In the genomic region with DNA sequence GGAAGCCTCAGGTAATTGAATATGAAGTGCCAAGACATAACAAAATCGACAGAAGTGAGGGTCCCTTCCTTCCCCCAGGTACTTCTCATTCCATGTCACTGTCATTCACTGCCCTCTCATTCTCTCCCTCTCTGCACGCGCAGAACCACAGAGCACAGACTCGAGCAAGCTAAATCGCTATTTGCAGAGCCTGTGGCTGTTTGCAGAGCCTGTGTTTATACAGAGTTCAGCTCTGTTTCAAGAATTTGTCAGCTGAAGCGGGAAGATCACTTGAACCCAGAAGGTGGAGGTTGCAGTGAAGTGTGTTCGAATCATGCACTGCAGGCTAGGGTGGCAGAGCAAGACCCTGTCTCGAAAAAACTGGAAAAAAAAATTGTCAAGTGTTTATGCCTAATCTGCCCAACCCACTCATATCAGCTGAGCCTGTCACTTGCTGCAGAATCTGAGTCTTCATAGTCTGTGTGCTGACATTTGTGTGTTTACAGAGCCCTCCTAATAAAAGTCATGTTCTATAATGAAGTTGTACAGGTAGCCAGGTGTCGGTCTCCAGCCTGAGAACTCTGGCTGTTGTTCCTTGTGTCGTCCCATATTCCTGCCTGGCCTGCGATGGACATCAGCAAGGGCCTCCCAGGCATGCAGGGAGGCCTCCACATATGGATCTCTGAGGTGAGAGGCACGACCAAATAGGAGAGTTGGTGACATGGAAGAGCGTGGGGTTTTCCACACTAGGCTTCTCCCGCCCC, we compare ENCODE assay signal across 8 cellular contexts. TPM values are rescaled to one million over a fixed set of nuclear protein-coding genes. Genes with fewer than 3 reads are reported as not detected.
DNase-seq lines count a peak whose midpoint lies in the region; ATAC-seq, FAIRE-seq and TF ChIP-seq lines count a peak whose summit lies in the region.

No MANE protein-coding gene starts in this region.

- no peak for TF ChIP-seq POLR2A in NB4 (IDR thresholded peaks at IDR 0.05; ENCODE audit: extremely low read depth, insufficient read length)
- TF ChIP-seq POLR2A in H1 (IDR thresholded peaks at IDR 0.05; ENCODE audit: control extremely low read depth in 1 of 2, low read depth in 2 of 2, low read length in 2 of 2) = no peak
- no peak for TF ChIP-seq POLR2A in H54 (IDR thresholded peaks at IDR 0.05; ENCODE audit: low read depth, low read length)

- TF ChIP-seq EP300 in H1 (IDR thresholded peaks at IDR 0.05; ENCODE audit: borderline replicate concordance in 1 of 2, low read depth in 2 of 2, low read length in 2 of 2) = no peak

- H3K27ac ChIP-seq in CD4-positive, CD25-positive, alpha-beta regulatory T cell (ENCODE audit: insufficient read depth, low read length, poor library complexity, severe bottlenecking) = peak overlapping the region; percentile 80
- H3K27ac ChIP-seq in H1 (ENCODE audit: low read depth, low read length) (no peak overlapping the region), neural progenitor cell (no peak overlapping the region)

- H3K27me3 ChIP-seq in CD4-positive, CD25-positive, alpha-beta regulatory T cell (ENCODE audit: control insufficient read depth, insufficient read depth, low read length) = no peaks in the 10 kb centered on the region
- H3K27me3 ChIP-seq in H1 (replicated peaks in 1 of 4; ENCODE audit: control insufficient read depth in 3 of 4, extremely low read depth in 1 of 4, insufficient read depth in 3 of 4, low read length in 3 of 4) (peaks cover 0 to 13% (median 4%) of the 10 kb centered on the region in 4 experiments; a peak in 4 of 7 replicates), neural progenitor cell (peaks cover 7% of the 10 kb centered on the region)

- H2BK5ac ChIP-seq in H1 (ENCODE audit: low read depth, low read length) = 0 out of 2 replicates have a peak overlapping the region, but pooled peaks have one; percentile 26

- peak overlapping the region; percentile 81 for H3K4me3 ChIP-seq in CD4-positive, CD25-positive, alpha-beta regulatory T cell (ENCODE audit: low read depth, low read length)
- H3K4me3 ChIP-seq in NB4 (ENCODE audit: low read depth, low read length) = peak overlapping the region; percentile 72
- H3K4me3 ChIP-seq in H1 (ENCODE audit: extremely low read depth in 1 of 4, insufficient read depth in 2 of 4, low read depth in 3 of 4, low read length in 4 of 4) = peak overlapping the region in 1 of 4 experiments; percentile 73; a peak in 1 of 8 replicates
- no peak overlapping the region for H3K4me3 ChIP-seq in neural progenitor cell

- no peaks in the 10 kb centered on the region for H3F3A ChIP-seq in neural progenitor cell (ENCODE audit: low read depth)

- WGBS in H1 (ENCODE audit: extremely low coverage in 1 of 2, insufficient coverage in 1 of 2, insufficient read length in 1 of 2, insufficient replicate concordance in 2 of 2, low coverage in 1 of 2, low lambda C conversion rate in 2 of 2, missing lambda C conversion rate in 1 of 2), 2 experiments = 77% methylated on average over 14 of the region's 14 CpGs; no CpG with 5 or more reads in 1 of the 2 experiments

- H3K23me2 ChIP-seq in H1 (ENCODE audit: low read depth, low read length) = peaks cover 7% of the 10 kb centered on the region

- no peak for TF ChIP-seq RAD21 in H1 (IDR thresholded peaks at IDR 0.05 in 1 of 2, conservative IDR thresholded peaks at IDR 0.05 in 1 of 2; ENCODE audit: low read depth in 2 of 2, low read length in 2 of 2)

- POLR2A ChIA-PET in H1 (lab: Charles Lee; ENCODE audit: partially characterized antibody) = no interaction called here

- no peak overlapping the region for H2BK120ac ChIP-seq in H1 (replicated peaks; ENCODE audit: low read depth, low read length)

- no peak overlapping the region for H2BK20ac ChIP-seq in H1 (ENCODE audit: low read length)

- no peak overlapping the region for H4K91ac ChIP-seq in H1 (replicated peaks; ENCODE audit: insufficient read length, low read length)

- H2BK12ac ChIP-seq in H1 (ENCODE audit: low read depth, low read length) = no peak overlapping the region

- H3K9me3 Mint-ChIP-seq in CD4-positive, CD25-positive, alpha-beta regulatory T cell = no peaks in the 10 kb centered on the region
- no peaks in the 10 kb centered on the region for H3K9me3 Mint-ChIP-seq in neural progenitor cell

- H3K4me2 ChIP-seq in H1 (ENCODE audit: insufficient read depth in 1 of 2, low read depth in 2 of 2, low read length in 2 of 2) (peak overlapping the region; percentile 64 to 81; a peak in 3 of 4 replicates), neural progenitor cell (no peak overlapping the region)

- peaks cover 50% of the 10 kb centered on the region for H3K4me1 ChIP-seq in CD4-positive, CD25-positive, alpha-beta regulatory T cell (ENCODE audit: control insufficient read depth, insufficient read depth, low read length, poor library complexity, severe bottlenecking)
- H3K4me1 ChIP-seq in H1 (replicated peaks in 1 of 4; ENCODE audit: control insufficient read depth in 3 of 4, insufficient read depth in 4 of 4, low read length in 3 of 4) = peaks cover 0 to 16% (median 8%) of the 10 kb centered on the region in 4 experiments; a peak in 6 of 7 replicates
- no peaks in the 10 kb centered on the region for H3K4me1 ChIP-seq in neural progenitor cell

- no peak overlapping the region for H3K9ac ChIP-seq in H1 (replicated peaks in 1 of 4; ENCODE audit: extremely low read depth in 1 of 4, low read depth in 3 of 4, low read length in 3 of 4)
- no peak overlapping the region for H3K9ac ChIP-seq in neural progenitor cell

- peaks cover 8 to 53% (median 33%) of the 10 kb centered on the region in 4 donors for H3K4me1 Mint-ChIP-seq in CD4-positive, CD25-positive, alpha-beta regulatory T cell
- H3K4me1 Mint-ChIP-seq in neural progenitor cell = peaks cover 17% of the 10 kb centered on the region

- no peaks in the 10 kb centered on the region for H3K79me1 ChIP-seq in H1 (ENCODE audit: low read depth, low read length)

- no peak overlapping the region for H4K5ac ChIP-seq in H1 (ENCODE audit: insufficient read length, low read depth, low read length)

- H3K9me3 ChIP-seq in CD4-positive, CD25-positive, alpha-beta regulatory T cell (ENCODE audit: control insufficient read depth in 2 of 2, low read length in 2 of 2) = no peaks in the 10 kb centered on the region
- H3K9me3 ChIP-seq in H1 (ENCODE audit: insufficient read depth in 2 of 2, low read depth in 1 of 2, low read length in 1 of 2) = no peaks in the 10 kb centered on the region
- H3K9me3 ChIP-seq in neural progenitor cell (ENCODE audit: low read depth) = no peaks in the 10 kb centered on the region

- no peak overlapping the region for H4K8ac ChIP-seq in H1 (ENCODE audit: extremely low read depth, insufficient read depth, low read length)

- no peak overlapping the region for H3K4ac ChIP-seq in H1 (replicated peaks; ENCODE audit: insufficient read length, low read depth, low read length)

- no peaks in the 10 kb centered on the region for H3K27me3 Mint-ChIP-seq in CD4-positive, CD25-positive, alpha-beta regulatory T cell
- peaks cover 16% of the 10 kb centered on the region for H3K27me3 Mint-ChIP-seq in neural progenitor cell (ENCODE audit: insufficient read depth, low read depth)

- TF ChIP-seq CTCF in NB4 (IDR thresholded peaks at IDR 0.05; ENCODE audit: low read depth, low read length) (no peak), H1 (IDR thresholded peaks at IDR 0.05; ENCODE audit: control extremely low read depth in 1 of 3, insufficient read depth in 1 of 3, low read depth in 1 of 3, low read length in 3 of 3) (no peak), neural progenitor cell (IDR thresholded peaks at IDR 0.05) (no peak)

- H3K36me3 Mint-ChIP-seq in CD4-positive, CD25-positive, alpha-beta regulatory T cell = peaks cover 9% of the 10 kb centered on the region
- no peaks in the 10 kb centered on the region for H3K36me3 Mint-ChIP-seq in neural progenitor cell

- DNase-seq in CD4-positive, CD25-positive, alpha-beta regulatory T cell = no peak
- DNase-seq in NB4 (ENCODE audit: low read depth) (no peak), H1 (ENCODE audit: low read depth in 1 of 2, low spot score in 2 of 2) (no peak), neural progenitor cell (ENCODE audit: low spot score) (no peak), H54 (ENCODE audit: insufficient read length, low spot score) (no peak), putamen (ENCODE audit: low spot score) (no peak), DMS53 (lab: John Stamatoyannopoulos, UW) (no peak)

- no peak overlapping the region for H2AK5ac ChIP-seq in H1 (ENCODE audit: low read depth, low read length)

- no peak overlapping the region for H3K23ac ChIP-seq in H1 (ENCODE audit: insufficient read length)

- H3K56ac ChIP-seq in H1 (replicated peaks; ENCODE audit: insufficient read length, low read depth, low read length) = no peak overlapping the region

- H3K4me3 Mint-ChIP-seq in CD4-positive, CD25-positive, alpha-beta regulatory T cell = peak overlapping the region; percentile 86 to 96 (median 95)
- peak overlapping the region; percentile 28 for H3K4me3 Mint-ChIP-seq in neural progenitor cell

- CTCF ChIA-PET in H1 (lab: Charles Lee; ENCODE audit: partially characterized antibody) = interaction anchor here (1.0 to 2.1 kb wide), 6 partner anchors 10 to 83 kb away, joined by 3 to 10 read pairs (median 4); no protein-coding TSS in a partner anchor

- H4K20me1 ChIP-seq in H1 (replicated peaks in 1 of 2; ENCODE audit: control insufficient read depth in 1 of 2, insufficient read depth in 2 of 2, low read length in 2 of 2) (no peaks in the 10 kb centered on the region), neural progenitor cell (ENCODE audit: low read depth) (no peaks in the 10 kb centered on the region)

- H3K79me2 ChIP-seq in H1 (ENCODE audit: control insufficient read depth in 1 of 2, insufficient read depth in 2 of 2, low read length in 2 of 2) = no peaks in the 10 kb centered on the region
- H3K79me2 ChIP-seq in neural progenitor cell (ENCODE audit: low read depth) = no peaks in the 10 kb centered on the region

- no peak overlapping the region for H3K14ac ChIP-seq in H1 (ENCODE audit: insufficient read length)

- peaks cover 2% of the 10 kb centered on the region for H3K36me3 ChIP-seq in CD4-positive, CD25-positive, alpha-beta regulatory T cell (ENCODE audit: control insufficient read depth, insufficient read depth, low read length)
- H3K36me3 ChIP-seq in H1 (ENCODE audit: control insufficient read depth in 2 of 4, insufficient read depth in 4 of 4, low read length in 3 of 4) (no peaks in the 10 kb centered on the region), neural progenitor cell (no peaks in the 10 kb centered on the region)

- FAIRE-seq in H1 (lab: Jason Lieb, UNC) = no peak
- no peak for FAIRE-seq in H54 (lab: Jason Lieb, UNC)

- H3K18ac ChIP-seq in H1 (ENCODE audit: extremely low read depth, low read length) = no peak overlapping the region

- H2AFZ ChIP-seq in H1 (ENCODE audit: low read length) = no peak overlapping the region
- peak overlapping the region; percentile 92 for H2AFZ ChIP-seq in neural progenitor cell (replicated peaks)

- ATAC-seq in CD4-positive, CD25-positive, alpha-beta regulatory T cell (ENCODE audit: low read depth in 2 of 2) = no peak
- ATAC-seq in esophagus mucosa = no peak

- H3K27ac Mint-ChIP-seq in CD4-positive, CD25-positive, alpha-beta regulatory T cell = peak overlapping the region; percentile 94 to 97 (median 95)
- no peak overlapping the region for H3K27ac Mint-ChIP-seq in neural progenitor cell

- no peak overlapping the region for H2BK15ac ChIP-seq in H1 (ENCODE audit: low read length)

RNA-seq across cellular contexts. Expression of a gene that starts 2.7 kb away (rescaled TPM):
- 24.0 TPM for total RNA-seq in CD4-positive, CD25-positive, alpha-beta regulatory T cell
- 10 to 100 TPM in 3 of 4 donors, 1 to 10 TPM in 1; 9.0 to 15.5 (median 12.4) TPM for polyA plus RNA-seq in CD4-positive, CD25-positive, alpha-beta regulatory T cell
- total RNA-seq in H1 (2021; fragmentation: NEBNext Ultra II Directional; extraction: Animal tissue kit (Norgen Biotek cat#: 25700)) = 4.1 and 4.6 TPM in 2 replicates
- 4.2 and 7.4 TPM in 2 replicates for polyA plus RNA-seq in H1 (2011; rRNA removed)
- 5.9 TPM for polyA plus RNA-seq in H1 (2011; cell fraction: cytosol; rRNA removed)
- polyA plus RNA-seq in H1 (2011; cell fraction: nucleus; rRNA removed) = 20.0 TPM
- 2.4 to 5.7 TPM (median 4.2 TPM) in 4 replicates for polyA plus RNA-seq in H1 (2012, experiment 1 of 2)
- 3.4 TPM for polyA plus RNA-seq in H1 (2012, experiment 2 of 2)
- 1.4 TPM for polyA plus RNA-seq in H1 (2013, experiment 1 of 2)
- polyA plus RNA-seq in H1 (2013, experiment 2 of 2) = 1.5 TPM
- 7.7 and 8.0 TPM in 2 replicates for polyA minus RNA-seq in H1 (2011; rRNA and poly(A)+ RNA removed)
- 2.5 TPM for polyA minus RNA-seq in H1 (2011; cell fraction: cytosol; rRNA and poly(A)+ RNA removed)
- 11.4 TPM for polyA minus RNA-seq in H1 (2011; cell fraction: nucleus; rRNA and poly(A)+ RNA removed)
- 4.9 and 5.6 TPM in 2 replicates for total RNA-seq in neural progenitor cell (ENCODE audit: low replicate concordance)
- total RNA-seq in esophagus mucosa = 6.1 TPM

RNA-seq across cellular contexts. Expression of a gene that starts 36.2 kb away (rescaled TPM):
- 47.5 TPM for total RNA-seq in CD4-positive, CD25-positive, alpha-beta regulatory T cell
- polyA plus RNA-seq in CD4-positive, CD25-positive, alpha-beta regulatory T cell = 10 to 100 TPM; 26.2 to 32.5 (median 28.6) TPM
- total RNA-seq in H1 (2021; fragmentation: NEBNext Ultra II Directional; extraction: Animal tissue kit (Norgen Biotek cat#: 25700)) = 15.7 and 19.2 TPM in 2 replicates
- 15.3 and 25.7 TPM in 2 replicates for polyA plus RNA-seq in H1 (2011; rRNA removed)
- polyA plus RNA-seq in H1 (2011; cell fraction: cytosol; rRNA removed) = 16.8 TPM
- 40.8 TPM for polyA plus RNA-seq in H1 (2011; cell fraction: nucleus; rRNA removed)
- 10.7 to 22.5 TPM (median 19.3 TPM) in 4 replicates for polyA plus RNA-seq in H1 (2012, experiment 1 of 2)
- polyA plus RNA-seq in H1 (2012, experiment 2 of 2) = 24.9 TPM
- 16.6 TPM for polyA plus RNA-seq in H1 (2013, experiment 1 of 2)
- polyA plus RNA-seq in H1 (2013, experiment 2 of 2) = 15.4 TPM
- polyA minus RNA-seq in H1 (2011; rRNA and poly(A)+ RNA removed) = 15.5 and 19.6 TPM in 2 replicates
- polyA minus RNA-seq in H1 (2011; cell fraction: cytosol; rRNA and poly(A)+ RNA removed) = 9.8 TPM
- 18.4 TPM for polyA minus RNA-seq in H1 (2011; cell fraction: nucleus; rRNA and poly(A)+ RNA removed)
- total RNA-seq in neural progenitor cell (ENCODE audit: low replicate concordance) (38.6 and 42.4 TPM in 2 replicates), esophagus mucosa (72.5 TPM)

RNA-seq across cellular contexts. Expression of a gene that starts 45.8 kb away (rescaled TPM):
- total RNA-seq in CD4-positive, CD25-positive, alpha-beta regulatory T cell = 4.9 TPM
- polyA plus RNA-seq in CD4-positive, CD25-positive, alpha-beta regulatory T cell = under 1 TPM; 0.09 to 0.65 (median 0.50) TPM
- 0.75 and 0.76 TPM in 2 replicates for total RNA-seq in H1 (2021; fragmentation: NEBNext Ultra II Directional; extraction: Animal tissue kit (Norgen Biotek cat#: 25700))
- polyA plus RNA-seq in H1 (2011; rRNA removed) = 0.26 and 0.36 TPM in 2 replicates
- polyA plus RNA-seq in H1 (2011; cell fraction: cytosol; rRNA removed) = 0.31 TPM
- 3.0 TPM for polyA plus RNA-seq in H1 (2011; cell fraction: nucleus; rRNA removed)
- polyA plus RNA-seq in H1 (2012, experiment 1 of 2) = 0.43 to 0.87 TPM (median 0.62 TPM) in 4 replicates
- 0.29 TPM for polyA plus RNA-seq in H1 (2012, experiment 2 of 2)
- 1.4 TPM for polyA plus RNA-seq in H1 (2013, experiment 1 of 2)
- 0.17 TPM for polyA plus RNA-seq in H1 (2013, experiment 2 of 2)
- polyA minus RNA-seq in H1 (2011; rRNA and poly(A)+ RNA removed) = 0.63 and 1.4 TPM in 2 replicates
- polyA minus RNA-seq in H1 (2011; cell fraction: cytosol; rRNA and poly(A)+ RNA removed) = 0.29 TPM
- polyA minus RNA-seq in H1 (2011; cell fraction: nucleus; rRNA and poly(A)+ RNA removed) = 3.0 TPM
- total RNA-seq in neural progenitor cell (ENCODE audit: low replicate concordance) = 0.60 and 1.4 TPM in 2 replicates
- 0.08 TPM for total RNA-seq in esophagus mucosa
